ENCODE assay signal across 8 cellular contexts in genomic region chr11:117946842-117947526, GRCh38. TPM values are rescaled to one million over a fixed set of nuclear protein-coding genes. Genes with fewer than 3 reads are reported as not detected.
DNase-seq lines count a peak whose midpoint lies in the region; ATAC-seq and TF ChIP-seq lines count a peak whose summit lies in the region.

No MANE protein-coding gene starts in this region.

- no peak overlapping the region for H3K9ac ChIP-seq in mammary epithelial cell (ENCODE audit: insufficient read depth, low read length)

- no peak overlapping the region for H3K4me2 ChIP-seq in mammary epithelial cell (ENCODE audit: insufficient read depth, low read depth, low read length)

- peak; percentile 99 to 100 for TF ChIP-seq CTCF in Caco-2 (IDR thresholded peaks at IDR 0.05; ENCODE audit: insufficient read depth in 1 of 2, low read depth in 1 of 2, low read length in 1 of 2, severe bottlenecking in 1 of 2, unreplicated experiment in 1 of 2)
- TF ChIP-seq CTCF in HFFc6 (IDR thresholded peaks at IDR 0.05): peak; percentile 99
- TF ChIP-seq CTCF in WI38 (IDR thresholded peaks at IDR 0.05; ENCODE audit: low read depth, low read length): peak; percentile 96
- TF ChIP-seq CTCF in mammary epithelial cell (conservative IDR thresholded peaks at IDR 0.05 in 1 of 2, IDR thresholded peaks at IDR 0.05 in 1 of 2; ENCODE audit: extremely low read depth in 1 of 2, insufficient read depth in 1 of 2, low read depth in 1 of 2, low read length in 2 of 2): peak; percentile 92 to 98

- H3K27ac ChIP-seq in mammary epithelial cell (ENCODE audit: insufficient read depth, low read depth, low read length): no peak overlapping the region

- H3K36me3 ChIP-seq in Caco-2 (ENCODE audit: control insufficient read depth, insufficient read depth, low read length) (no peaks in the 10 kb centered on the region), mammary epithelial cell (ENCODE audit: insufficient read depth, low read length) (no peaks in the 10 kb centered on the region)

- H3K79me2 ChIP-seq in mammary epithelial cell (ENCODE audit: insufficient read depth, low read length): no peaks in the 10 kb centered on the region

- BruUV-seq in Caco-2 (replicated peaks; lab: Mats Ljungman, UMichigan): no TSS peak
- BruUV-seq in mammary epithelial cell (replicated peaks; lab: Mats Ljungman, UMichigan): no TSS peak

- H3K27ac Mint-ChIP-seq in Caco-2 (ENCODE audit: unreplicated experiment) (no peak overlapping the region), HFFc6 (0 out of 2 replicates have a peak overlapping the region, but pooled peaks have one; percentile 11)

- no peak overlapping the region for H3K4me3 ChIP-seq in Caco-2 (ENCODE audit: low read depth, low read length)
- no peak overlapping the region for H3K4me3 ChIP-seq in WI38 (ENCODE audit: low read depth, low read length)
- no peak overlapping the region for H3K4me3 ChIP-seq in mammary epithelial cell (replicated peaks in 1 of 3; ENCODE audit: insufficient read depth in 1 of 3, low read depth in 2 of 3, low read length in 3 of 3)

- intact Hi-C loops in Caco-2 (cut with micrococcal nuclease; ENCODE audit: unreplicated experiment): loop anchor here (1.0 kb wide), 6 partner anchors 18 to 140 kb away; partner anchors contain the start of gene TMPRSS13
- intact Hi-C loops in mammary epithelial cell (cut with micrococcal nuclease): loop anchor here (1.0 to 2.0 kb wide), 5 partner anchors 103 to 521 kb away; no protein-coding TSS in a partner anchor

- no peaks in the 10 kb centered on the region for H3K36me3 Mint-ChIP-seq in Caco-2 (ENCODE audit: insufficient read depth, unreplicated experiment)
- no peaks in the 10 kb centered on the region for H3K36me3 Mint-ChIP-seq in HFFc6 (ENCODE audit: low read depth)

- no peak for ATAC-seq in GM18511 (IDR thresholded peaks at IDR 0.05; ENCODE audit: unreplicated experiment)

- H3K4me3 Mint-ChIP-seq in Caco-2 (ENCODE audit: unreplicated experiment): no peak overlapping the region
- no peak overlapping the region for H3K4me3 Mint-ChIP-seq in HFFc6

- H2AFZ ChIP-seq in mammary epithelial cell (ENCODE audit: low read depth, low read length): peak overlapping the region; percentile 53

- peaks cover 12% of the 10 kb centered on the region for H3K9me3 ChIP-seq in Caco-2
- no peaks in the 10 kb centered on the region for H3K9me3 ChIP-seq in mammary epithelial cell (replicated peaks; ENCODE audit: insufficient read depth, low read length)

- CTCF ChIA-PET in Caco-2 (lab: Charles Lee) (interaction anchor here (0.5 to 4.6 kb wide), 51 partner anchors 10 to 627 kb away, joined by 3 to 165 read pairs (median 5); partner anchors contain the start of genes FXYD2, FXYD6, IL10RA and TMPRSS13), mammary epithelial cell (lab: Charles Lee; ENCODE audit: low non-redundant PET) (interaction anchor here (0.5 to 1.1 kb wide), 15 partner anchors 8 to 521 kb away, joined by 3 to 31 read pairs (median 5); no protein-coding TSS in a partner anchor)

- POLR2A ChIA-PET in Caco-2 (lab: Charles Lee): interaction anchor here (0.5 kb wide), 1 partner anchor 71 kb away, joined by 7 read pairs; the partner anchor contains the start of gene FXYD6

- H4K20me1 ChIP-seq in mammary epithelial cell (ENCODE audit: insufficient read depth, low read length): no peaks in the 10 kb centered on the region

- H3K27me3 Mint-ChIP-seq in Caco-2 (ENCODE audit: insufficient read depth, unreplicated experiment) (peaks cover 3% of the 10 kb centered on the region), HFFc6 (ENCODE audit: insufficient read depth) (peaks cover 42% of the 10 kb centered on the region)

- DNase-seq in Caco-2 (peak; percentile 90 to 96), HFFc6 (peak; percentile 90), NCI-H2227 (lab: John Stamatoyannopoulos, UW; ENCODE audit: unreplicated experiment) (peak; percentile 88), mammary epithelial cell (peak; percentile 90), islet precursor cell (peak; percentile 97)
- peak; percentile 70 to 77 for DNase-seq in stimulated activated CD4-positive, alpha-beta T cell treated with anti-CD3 and anti-CD28 coated beads, Interleukin-1b, Interleukin-23, amount 100 ng/mL, for 1 hour (ENCODE audit: low read depth in 2 of 2)

- H3K4me1 Mint-ChIP-seq in Caco-2 (ENCODE audit: low read depth, unreplicated experiment) (peaks cover 17% of the 10 kb centered on the region), HFFc6 (ENCODE audit: low read depth) (peaks cover 10% of the 10 kb centered on the region)

- WGBS in mammary epithelial cell (ENCODE audit: low coverage, missing lambda C conversion rate): 29% methylated on average over 7 of the region's 7 CpGs

- in situ Hi-C loops in mammary epithelial cell (cut with MboI; ENCODE audit: low sequenced_read_pairs in 2 of 2): loop anchor here (5.0 to 25.0 kb wide), 4 partner anchors 108 to 522 kb away; no protein-coding TSS in a partner anchor

- H3K4me1 ChIP-seq in Caco-2: peaks cover 4% of the 10 kb centered on the region
- peaks cover 7% of the 10 kb centered on the region for H3K4me1 ChIP-seq in mammary epithelial cell (ENCODE audit: insufficient read depth, low read length)

- no peaks in the 10 kb centered on the region for H3K27me3 ChIP-seq in Caco-2 (replicated peaks; ENCODE audit: control insufficient read depth, insufficient read depth, low read length)
- H3K27me3 ChIP-seq in mammary epithelial cell (ENCODE audit: insufficient read depth, low read length): no peaks in the 10 kb centered on the region

- dilution Hi-C loops in mammary epithelial cell (cut with HindIII; ENCODE audit: low sequenced_read_pairs): loop anchor here (5.0 kb wide), 1 partner anchor 105 kb away; no protein-coding TSS in a partner anchor

- H3K9me3 Mint-ChIP-seq in Caco-2 (ENCODE audit: unreplicated experiment) (peaks cover 12% of the 10 kb centered on the region), HFFc6 (no peaks in the 10 kb centered on the region; the same call in 1 of the 2 replicates)

RNA-seq across cellular contexts. Expression of gene TMPRSS13, which starts 17.8 kb away (rescaled TPM):
- total RNA-seq in Caco-2 (2022): 40.8 and 53.1 TPM in 2 replicates
- total RNA-seq in HFFc6 (2021; fragmentation: NEBNext Ultra II Directional; extraction: Animal tissue kit (Norgen Biotek cat#: 25700)): not detected
- total RNA-seq in mammary epithelial cell: under 1 TPM in 1 of 2 donors, not detected in 1; under 0.01 TPM
- polyA plus RNA-seq in mammary epithelial cell: 0.12 TPM
- not detected for polyA minus RNA-seq in mammary epithelial cell

RNA-seq across cellular contexts. Expression of gene IL10RA, which starts 39.2 kb away (rescaled TPM):
- total RNA-seq in Caco-2 (2022) (0.65 and 1.6 TPM in 2 replicates), mammary epithelial cell (not detected)
- total RNA-seq in HFFc6 (2021; fragmentation: NEBNext Ultra II Directional; extraction: Animal tissue kit (Norgen Biotek cat#: 25700)): not detected
- polyA plus RNA-seq in mammary epithelial cell: 0.19 TPM
- polyA minus RNA-seq in mammary epithelial cell: not detected

Comparison
In these comparisons a context has a peak if more than half of its experiments do, and no peak if none do; other contexts are left out.
1. RNA of gene TMPRSS13, which starts 17.8 kb away (total RNA-seq): 40.8 to 53.1 TPM in Caco-2; under 0.01 TPM in mammary epithelial cell and not detected in HFFc6; every median in the first group is over 10 times any median in the second.
2. Peak in every context shown above with its lines, with median percentiles within 50 percentile points of each other: DNase-seq and CTCF ChIP-seq.